Comparison of ENCODE assay signal across 8 cellular contexts in genomic region chr19:41328157-41328817, GRCh38. TPM values are rescaled to one million over a fixed set of nuclear protein-coding genes. Genes with fewer than 3 reads are reported as not detected.
DNase-seq lines count a peak whose midpoint lies in the region; ATAC-seq and TF ChIP-seq lines count a peak whose summit lies in the region.

No MANE protein-coding gene starts in this region.

- H3K36me3 Mint-ChIP-seq in CD14-positive monocyte (peaks cover 45 to 63% of the 10 kb centered on the region in 2 donors), T-cell (peaks cover 29% of the 10 kb centered on the region)

- intact Hi-C loops in CD14-positive monocyte (cut with micrococcal nuclease), result loop anchor here in 1 of 2 donors (2.0 to 5.0 kb wide), 2 partner anchors 34 to 65 kb away; partner anchors contain the start of gene B9D2
- intact Hi-C loops in spleen (cut with DNase I; ENCODE audit: low total_unique reads), result loop anchor here (2.0 kb wide), 1 partner anchor 19 kb away; no protein-coding TSS in a partner anchor

- peak overlapping the region; percentile 84 to 93 for H3K4me3 Mint-ChIP-seq in CD14-positive monocyte
- H3K4me3 Mint-ChIP-seq in T-cell, result peak overlapping the region; percentile 72 to 75 (median 74)

- H3K27ac ChIP-seq in esophagus (ENCODE audit: low read depth in 2 of 2, low read length in 1 of 2) (peak overlapping the region; percentile 82 to 83), spleen (peak overlapping the region; percentile 83 to 94 (median 90))

- H3K27me3 ChIP-seq in esophagus (ENCODE audit: control insufficient read depth in 1 of 2, insufficient read depth in 2 of 2, low read length in 2 of 2) (no peaks in the 10 kb centered on the region), spleen (replicated peaks in 1 of 7) (no peaks in the 10 kb centered on the region)

- 24 to 28% methylated on average over 22 of the region's 22 CpGs for WGBS in esophagus, 2 donors
- 10 to 16% (median 16%) methylated on average over 19 to 22 of the region's 22 CpGs for WGBS in spleen, 5 donors

- peak; percentile 5 for ATAC-seq in GM21528 (IDR thresholded peaks at IDR 0.05; ENCODE audit: low FRiP score, unreplicated experiment)
- ATAC-seq in T-cell (replicated peaks in 1 of 4), result peak in 3 of 4 experiments; percentile 18 to 30 (median 22)

- POLR2A ChIA-PET in T-cell (lab: Charles Lee), result interaction anchor here (0.6 to 1.6 kb wide), 8 partner anchors 13 to 981 kb away, joined by 3 to 5 read pairs (median 4); partner anchors contain the start of genes B9D2 (in 1 of the 2) and TGFB1 (in 1 of the 2)

- peaks cover 77% of the 10 kb centered on the region for H3K4me1 Mint-ChIP-seq in CD14-positive monocyte
- H3K4me1 Mint-ChIP-seq in T-cell, result peaks cover 62 to 76% (median 70%) of the 10 kb centered on the region in 3 donors

- H3K4me1 ChIP-seq in esophagus (ENCODE audit: control insufficient read depth in 2 of 2, insufficient read depth in 2 of 2, low read length in 1 of 2) (peaks cover 2 to 32% of the 10 kb centered on the region in 2 donors), spleen (peaks cover 54 to 100% (median 86%) of the 10 kb centered on the region in 6 donors)

- DNase-seq in CD14-positive monocyte (ENCODE audit: low spot score), result peak; percentile 77
- peak in 3 of 34 experiments; percentile 21 to 42 (median 23) for DNase-seq in T-cell
- peak; percentile 88 for DNase-seq in spleen
- no peak for DNase-seq in NCI-H2227 (lab: John Stamatoyannopoulos, UW; ENCODE audit: unreplicated experiment)
- no peak for DNase-seq in HCEC 1CT
- no peak for DNase-seq in NCI-H2029 (lab: John Stamatoyannopoulos, UW)

- H3K9me3 ChIP-seq in esophagus (ENCODE audit: control insufficient read depth in 2 of 2, insufficient read depth in 1 of 2, low read depth in 1 of 2, low read length in 1 of 2) (no peaks in the 10 kb centered on the region), spleen (no peaks in the 10 kb centered on the region)

- peaks cover 0 to 2% (median 0%) of the 10 kb centered on the region in 3 donors for H3K27me3 Mint-ChIP-seq in CD14-positive monocyte (ENCODE audit: low read depth in 3 of 3)
- H3K27me3 Mint-ChIP-seq in T-cell, result no peaks in the 10 kb centered on the region

- peaks cover 0 to 1% (median 0%) of the 10 kb centered on the region in 7 donors for H3K9me3 Mint-ChIP-seq in CD14-positive monocyte
- H3K9me3 Mint-ChIP-seq in T-cell, result no peaks in the 10 kb centered on the region

- TF ChIP-seq POLR2A in spleen (IDR thresholded peaks at IDR 0.05), result no peak

- peak overlapping the region; percentile 95 to 99 (median 99) for H3K27ac Mint-ChIP-seq in CD14-positive monocyte
- H3K27ac Mint-ChIP-seq in T-cell, result peak overlapping the region; percentile 92 to 96

- TF ChIP-seq CTCF in CD14-positive monocyte (IDR thresholded peaks at IDR 0.05), result no peak
- no peak for TF ChIP-seq CTCF in spleen (IDR thresholded peaks at IDR 0.05 in 8 of 11, conservative IDR thresholded peaks at IDR 0.05 in 3 of 11)

- H3K4me3 ChIP-seq in esophagus (ENCODE audit: low read depth in 1 of 2, low read length in 2 of 2) (peak overlapping the region in 1 of 2 donors; percentile 16), spleen (peak overlapping the region in 6 of 8 donors; percentile 15 to 57 (median 34))

- CTCF ChIA-PET in T-cell (lab: Charles Lee), result interaction anchor here in 1 of 2 donors (2.0 to 2.1 kb wide), 2 partner anchors 23 to 66 kb away, joined by 6 to 7 read pairs; no protein-coding TSS in a partner anchor

- peaks cover 0 to 14% of the 10 kb centered on the region in 2 donors for H3K36me3 ChIP-seq in esophagus (ENCODE audit: control insufficient read depth in 2 of 2, insufficient read depth in 2 of 2, low read length in 1 of 2)
- H3K36me3 ChIP-seq in spleen, result peaks cover 0 to 62% (median 29%) of the 10 kb centered on the region in 6 donors

RNA-seq across cellular contexts. Expression of gene CCDC97, which starts 18.3 kb away (rescaled TPM):
- polyA plus RNA-seq in CD14-positive monocyte, result 10 to 100 TPM in 1 of 2 donors, 1 to 10 TPM in 1; 8.8 to 13.0 TPM
- 10 to 100 TPM; 38.9 to 61.5 (median 55.1) TPM for total RNA-seq in T-cell
- 10 to 100 TPM; 12.2 to 14.0 TPM for polyA plus RNA-seq in esophagus
- total RNA-seq in spleen, result 10 to 100 TPM; 20.5 to 38.2 (median 29.7) TPM
- polyA plus RNA-seq in spleen, result 10 to 100 TPM; 12.7 to 18.9 (median 14.5) TPM

RNA-seq across cellular contexts. Expression of gene TGFB1, which starts 25.4 kb away (rescaled TPM):
- polyA plus RNA-seq in CD14-positive monocyte (10 to 100 TPM; 30.6 to 42.2 TPM), esophagus (10 to 100 TPM; 16.2 to 77.1 TPM), spleen (10 to 100 TPM; 23.0 to 56.0 (median 25.2) TPM)
- total RNA-seq in T-cell (100 to 1,000 TPM; 170 to 412 (median 206) TPM), spleen (100 to 1,000 TPM in 6 of 7 donors, 10 to 100 TPM in 1; 79.3 to 147 (median 130) TPM)

RNA-seq across cellular contexts. Expression of gene B9D2, which starts 35.7 kb away (rescaled TPM):
- polyA plus RNA-seq in CD14-positive monocyte (10 to 100 TPM; 25.1 to 32.5 TPM), esophagus (1 to 10 TPM; 3.1 to 6.0 TPM), spleen (10 to 100 TPM in 2 of 3 donors, 1 to 10 TPM in 1; 8.6 to 11.9 (median 10.5) TPM)
- total RNA-seq in T-cell (10 to 100 TPM; 15.3 to 27.9 (median 16.4) TPM), spleen (10 to 100 TPM in 1 of 7 donors, 1 to 10 TPM in 6; 7.5 to 10.2 (median 8.4) TPM)

RNA-seq across cellular contexts. Expression of gene TMEM91, which starts 48.0 kb away (rescaled TPM):
- polyA plus RNA-seq in CD14-positive monocyte (10 to 100 TPM; 29.1 to 34.9 TPM), esophagus (10 to 100 TPM; 13.8 to 17.3 TPM), spleen (10 to 100 TPM; 13.4 to 37.1 (median 34.4) TPM)
- total RNA-seq in T-cell (10 to 100 TPM in 3 of 5 donors, 1 to 10 TPM in 2; 9.9 to 14.7 (median 13.2) TPM), spleen (10 to 100 TPM; 19.3 to 62.0 (median 23.5) TPM)

Comparison
In these comparisons a context has a peak if more than half of its experiments do, and no peak if none do; other contexts are left out.
1. DNase-seq: peak in CD14-positive monocyte (single experiment) and spleen (single experiment); none in NCI-H2227 (single experiment), HCEC 1CT (single experiment) and NCI-H2029 (single experiment).